Comparison of ENCODE assay signal across 8 cellular contexts in the genomic region with DNA sequence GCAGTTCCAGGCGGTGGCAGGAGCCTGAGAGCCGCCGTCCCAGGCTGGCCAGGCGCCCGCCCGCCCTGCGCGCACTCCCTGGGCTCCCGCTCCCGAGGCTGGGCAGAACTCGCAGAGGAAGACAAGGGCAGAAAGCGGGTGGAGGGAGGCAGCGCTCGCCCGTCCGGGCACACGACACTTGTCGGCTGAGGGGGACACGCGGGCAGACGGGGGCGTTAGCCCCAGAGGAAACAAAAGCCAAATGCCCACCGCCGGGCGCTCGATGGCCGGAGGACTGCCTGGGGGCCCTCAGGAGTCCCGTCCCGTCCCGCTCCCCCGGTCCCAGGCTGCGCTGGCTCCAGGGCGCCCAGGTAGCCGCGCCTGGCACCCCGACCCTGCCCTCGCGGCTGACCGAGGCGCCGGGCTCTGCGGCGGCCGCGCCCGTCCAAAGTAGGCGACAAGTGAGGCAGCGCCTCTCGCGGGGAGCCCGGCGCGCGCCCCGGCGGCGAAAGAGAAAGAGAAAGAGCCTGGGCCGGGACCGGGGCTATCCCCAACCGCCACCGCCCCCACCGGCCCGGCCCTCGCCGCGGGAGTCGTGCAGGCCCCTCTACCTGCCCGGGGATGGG. TPM values are rescaled to one million over a fixed set of nuclear protein-coding genes. Genes with fewer than 3 reads are reported as not detected.
DNase-seq lines count a peak whose midpoint lies in the region; ATAC-seq, FAIRE-seq and TF ChIP-seq lines count a peak whose summit lies in the region.

No MANE protein-coding gene starts in this region.

- DNase-seq in GM12864 (ENCODE audit: low read depth) = no peak
- peak; percentile 30 for DNase-seq in MG63
- DNase-seq in amygdala (lab: John Stamatoyannopoulos, UW) = peak in 42 of 56 donors; percentile 13 to 81 (median 55)
- no peak for DNase-seq in retinal pigment epithelial cell (ENCODE audit: low read depth)
- DNase-seq in D721Med (ENCODE audit: insufficient read length, low spot score) = no peak
- DNase-seq in NCI-H1105 (lab: John Stamatoyannopoulos, UW) = no peak

- TF ChIP-seq CTCF in GM12864 (IDR thresholded peaks at IDR 0.05; ENCODE audit: low read depth, low read length, missing control alignments) = peak; percentile 24
- TF ChIP-seq CTCF in retinal pigment epithelial cell (conservative IDR thresholded peaks at IDR 0.05; ENCODE audit: low read depth, low read length) = no peak
- TF ChIP-seq CTCF in D721Med (IDR thresholded peaks at IDR 0.05; ENCODE audit: insufficient read depth, missing control alignments) = no peak

- H3K36me3 ChIP-seq in MG63 = no peaks in the 10 kb centered on the region

- FAIRE-seq in D721Med (lab: Jason Lieb, UNC) = no peak

- H3K4me3 ChIP-seq in GM12864 (ENCODE audit: low read depth, low read length) (peak overlapping the region; percentile 63), MG63 (peak overlapping the region; percentile 38), iPS-11a (ENCODE audit: low read depth, low read length) (peak overlapping the region; percentile 52), retinal pigment epithelial cell (ENCODE audit: low read length) (peak overlapping the region; percentile 52)

- H3K27me3 ChIP-seq in MG63 = peaks cover 3% of the 10 kb centered on the region

- ATAC-seq in GM21717 (IDR thresholded peaks at IDR 0.05; ENCODE audit: unreplicated experiment) = peak; percentile 86

- no peaks in the 10 kb centered on the region for H3K9me3 ChIP-seq in MG63

RNA-seq across cellular contexts. Expression of gene L3MBTL4, which starts 0.5 kb away (rescaled TPM):
- not detected in 2 replicates for total RNA-seq in MG63 (2014; rRNA removed; shearing (Covaris generic); ENCODE audit: low replicate concordance)

Comparison
In these comparisons a context has a peak if more than half of its experiments do, and no peak if none do; other contexts are left out.
1. DNase-seq: peak in MG63 (single experiment) and amygdala (42 of 56); none in GM12864 (single experiment), retinal pigment epithelial cell (single experiment), D721Med (single experiment) and NCI-H1105 (single experiment).
2. Peak in every context shown above with its lines, with median percentiles within 50 percentile points of each other: H3K4me3 ChIP-seq.